Comparison of ENCODE assay signal across 19 cellular contexts in genomic region chr6:106981901-106982300, GRCh38.
"Had no signal": no experiment of that assay in that cellular context is flagged by ENCODE, and none has a peak within 500 bp of the region (broad histone marks: within the 10 kb centered on the region; RNA-seq: fewer than 3 reads in every experiment).

No MANE protein-coding gene starts in this region.

- H3K4me1 ChIP-seq: uterus had no signal

- H3K36me3 ChIP-seq: thyroid gland, uterus had no signal

- H3K9me3 ChIP-seq: mucosa of descending colon, thyroid gland, uterus had no signal

- H3K27ac ChIP-seq: dorsolateral prefrontal cortex, epithelial cell of prostate, thyroid gland, uterus had no signal

- ATAC-seq: activated CD8-positive, alpha-beta T cell treated with anti-CD3 and anti-CD28 coated beads for 36 hours; left ventricle myocardium superior; mucosa of descending colon had no signal

- H3K4me3 ChIP-seq: dorsolateral prefrontal cortex, mucosa of descending colon, thyroid gland, uterus had no signal

- DNase-seq: activated CD4-positive, alpha-beta T cell treated with anti-CD3 and anti-CD28 coated beads for 48 hours; activated CD4-positive, CD25-positive, alpha-beta regulatory T cell; activated CD8-positive, alpha-beta T cell treated with anti-CD3 and anti-CD28 coated beads for 36 hours; activated naive CD4-positive, alpha-beta T cell treated with anti-CD3 and anti-CD28 coated beads for 36 hours; activated T-cell treated with anti-CD3 and anti-CD28 coated beads, Interleukin-2, amount 50 U/mL, for 1 hour; caudate nucleus; dorsolateral prefrontal cortex; immature natural killer cell; left ventricle myocardium superior; mucosa of descending colon; naive B cell; stimulated activated CD4-positive, alpha-beta T cell treated with anti-CD3 and anti-CD28 coated beads, Interleukin-12 subunit alpha, Interleukin-12 subunit beta, amount 100 ng/mL, for 4 hours; stimulated activated CD4-positive, alpha-beta T cell treated with anti-CD3 and anti-CD28 coated beads, Interleukin-1b, Interleukin-23, amount 100 ng/mL, for 48 hours; stimulated activated CD8-positive, alpha-beta memory T cell treated with anti-CD3 and anti-CD28 coated beads, Interleukin-4, amount 100 ng/mL, for 48 hours; stimulated activated naive CD4-positive, alpha-beta T cell treated with Interleukin-2 at 50 U/mL for 16 hours; T1000; thyroid gland; uterus had no signal

- H3K27me3 ChIP-seq: thyroid gland had no signal
